In the genomic region with DNA sequence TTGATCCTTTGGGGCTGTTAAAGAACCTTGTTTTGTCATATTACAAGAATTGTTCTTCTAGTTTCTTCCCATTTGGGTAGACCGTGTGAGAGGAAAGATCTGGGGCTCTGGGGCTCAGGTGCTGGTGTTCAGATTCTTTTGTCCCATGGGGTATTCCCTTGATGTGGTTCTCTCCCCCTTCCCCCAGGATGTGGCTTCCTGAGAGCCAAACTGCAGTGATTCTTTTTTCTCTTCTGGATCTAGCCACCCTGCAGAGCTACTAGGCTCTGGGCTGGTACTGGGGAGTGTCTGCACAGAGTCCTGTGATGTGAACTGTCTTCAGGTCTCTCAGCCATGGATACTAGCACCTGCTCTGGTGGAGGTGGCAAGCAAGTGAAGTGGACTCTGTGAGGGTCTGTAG, we compare ENCODE assay signal across 23 cellular contexts.
"Had no signal": no experiment of that assay in that cellular context is flagged by ENCODE, and none has a peak within 500 bp of the region (broad histone marks: within the 10 kb centered on the region; RNA-seq: fewer than 3 reads in every experiment).

No MANE protein-coding gene starts in this region.

- DNase-seq: activated CD4-positive, alpha-beta memory T cell treated with anti-CD3 and anti-CD28 coated beads, Interleukin-2, amount 10 ng/mL, durations not matched to agents 7 days and 5 days; activated CD4-positive, alpha-beta T cell treated with anti-CD3 and anti-CD28 coated beads, Interleukin-2, amount 10 ng/mL, durations not matched to agents 24 days and 14 days; activated effector memory CD4-positive, alpha-beta T cell treated with Interleukin-2 at 50 U/mL for 16 hours; activated naive CD4-positive, alpha-beta T cell treated with anti-CD3 and anti-CD28 coated beads, Interleukin-2, amount 10 ng/mL, durations not matched to agents 7 days and 5 days; activated T-cell treated with anti-CD3 and anti-CD28 coated beads, Interleukin-2, amount 50 U/mL, for 72 hours; amygdala; cortex of kidney; foreskin melanocyte; kidney glomerular epithelial cell; naive thymus-derived CD8-positive, alpha-beta T cell; ovary; stimulated activated CD4-positive, alpha-beta T cell treated with anti-CD3 and anti-CD28 coated beads, Interleukin-12 subunit alpha, Interleukin-12 subunit beta, amount 100 ng/mL, for 4 hours; stimulated activated CD4-positive, alpha-beta T cell treated with anti-CD3 and anti-CD28 coated beads, Interleukin-4, amount 100 ng/mL, for 4 hours; stimulated activated naive CD8-positive, alpha-beta T cell treated with anti-CD3 and anti-CD28 coated beads, Interleukin-15, Interleukin-2, amounts not matched to agents 100 U/mL and 50 U/mL, for 24 hours; T-helper 2 cell; tibial artery had no signal

- H3K4me1 ChIP-seq: left lung, prostate gland, right atrium auricular region, tibial artery had no signal

- H3K27ac Mint-ChIP-seq: activated CD4-positive, alpha-beta memory T cell treated with anti-CD3 and anti-CD28 coated beads, Interleukin-2, amount 10 ng/mL, durations not matched to agents 7 days and 5 days; activated CD4-positive, alpha-beta T cell treated with anti-CD3 and anti-CD28 coated beads, Interleukin-2, amount 10 ng/mL, durations not matched to agents 24 days and 14 days; activated naive CD4-positive, alpha-beta T cell treated with anti-CD3 and anti-CD28 coated beads, Interleukin-2, amount 10 ng/mL, durations not matched to agents 7 days and 5 days; activated T-cell treated with anti-CD3 and anti-CD28 coated beads, Interleukin-2, amount 50 U/mL, for 72 hours; naive thymus-derived CD8-positive, alpha-beta T cell had no signal

- H3K9me3 ChIP-seq: left lung, neutrophil, ovary, prostate gland, right atrium auricular region, tibial artery had no signal

- H3K27ac ChIP-seq: cardiac muscle cell, left lung, neutrophil, ovary, prostate gland, right atrium auricular region, tibial artery had no signal

- ATAC-seq: activated CD4-positive, CD25-positive, alpha-beta regulatory T cell treated with anti-CD3 and anti-CD28 coated beads, Interleukin-2, amount 50 U/mL, for 24 hours; activated T-cell treated with anti-CD3 and anti-CD28 coated beads, Interleukin-2, amount 50 U/mL, for 72 hours; left lung; naive thymus-derived CD8-positive, alpha-beta T cell; stimulated activated naive CD8-positive, alpha-beta T cell treated with anti-CD3 and anti-CD28 coated beads, Interleukin-15, Interleukin-2, amounts not matched to agents 100 U/mL and 50 U/mL, for 24 hours had no signal

- H3K4me3 Mint-ChIP-seq: activated CD4-positive, alpha-beta memory T cell treated with anti-CD3 and anti-CD28 coated beads, Interleukin-2, amount 10 ng/mL, durations not matched to agents 7 days and 5 days; activated CD4-positive, alpha-beta T cell treated with anti-CD3 and anti-CD28 coated beads, Interleukin-2, amount 10 ng/mL, durations not matched to agents 24 days and 14 days; activated naive CD4-positive, alpha-beta T cell treated with anti-CD3 and anti-CD28 coated beads, Interleukin-2, amount 10 ng/mL, durations not matched to agents 7 days and 5 days; activated T-cell treated with anti-CD3 and anti-CD28 coated beads, Interleukin-2, amount 50 U/mL, for 72 hours; naive thymus-derived CD8-positive, alpha-beta T cell had no signal

- H3K36me3 ChIP-seq: cardiac muscle cell, left lung, neutrophil, ovary, prostate gland, right atrium auricular region, tibial artery had no signal

- H3K4me1 Mint-ChIP-seq: activated CD4-positive, alpha-beta memory T cell treated with anti-CD3 and anti-CD28 coated beads, Interleukin-2, amount 10 ng/mL, durations not matched to agents 7 days and 5 days; activated CD4-positive, alpha-beta T cell treated with anti-CD3 and anti-CD28 coated beads, Interleukin-2, amount 10 ng/mL, durations not matched to agents 24 days and 14 days; activated naive CD4-positive, alpha-beta T cell treated with anti-CD3 and anti-CD28 coated beads, Interleukin-2, amount 10 ng/mL, durations not matched to agents 7 days and 5 days had no signal

- H3K4me3 ChIP-seq: cardiac muscle cell, left lung, lung, ovary, prostate gland, right atrium auricular region, tibial artery had no signal

- H3K27me3 ChIP-seq: cardiac muscle cell, left lung, neutrophil, ovary, right atrium auricular region, tibial artery had no signal

- H3K27me3 Mint-ChIP-seq: activated CD4-positive, alpha-beta T cell treated with anti-CD3 and anti-CD28 coated beads, Interleukin-2, amount 10 ng/mL, durations not matched to agents 24 days and 14 days; activated naive CD4-positive, alpha-beta T cell treated with anti-CD3 and anti-CD28 coated beads, Interleukin-2, amount 10 ng/mL, durations not matched to agents 7 days and 5 days had no signal

- H3K9me3 Mint-ChIP-seq: activated CD4-positive, alpha-beta memory T cell treated with anti-CD3 and anti-CD28 coated beads, Interleukin-2, amount 10 ng/mL, durations not matched to agents 7 days and 5 days; activated CD4-positive, alpha-beta T cell treated with anti-CD3 and anti-CD28 coated beads, Interleukin-2, amount 10 ng/mL, durations not matched to agents 24 days and 14 days; activated naive CD4-positive, alpha-beta T cell treated with anti-CD3 and anti-CD28 coated beads, Interleukin-2, amount 10 ng/mL, durations not matched to agents 7 days and 5 days; activated T-cell treated with anti-CD3 and anti-CD28 coated beads, Interleukin-2, amount 50 U/mL, for 72 hours had no signal

- H3K36me3 Mint-ChIP-seq: activated naive CD4-positive, alpha-beta T cell treated with anti-CD3 and anti-CD28 coated beads, Interleukin-2, amount 10 ng/mL, durations not matched to agents 7 days and 5 days; naive thymus-derived CD8-positive, alpha-beta T cell had no signal
